ENCODE assay signal across 29 cellular contexts in the genomic region with DNA sequence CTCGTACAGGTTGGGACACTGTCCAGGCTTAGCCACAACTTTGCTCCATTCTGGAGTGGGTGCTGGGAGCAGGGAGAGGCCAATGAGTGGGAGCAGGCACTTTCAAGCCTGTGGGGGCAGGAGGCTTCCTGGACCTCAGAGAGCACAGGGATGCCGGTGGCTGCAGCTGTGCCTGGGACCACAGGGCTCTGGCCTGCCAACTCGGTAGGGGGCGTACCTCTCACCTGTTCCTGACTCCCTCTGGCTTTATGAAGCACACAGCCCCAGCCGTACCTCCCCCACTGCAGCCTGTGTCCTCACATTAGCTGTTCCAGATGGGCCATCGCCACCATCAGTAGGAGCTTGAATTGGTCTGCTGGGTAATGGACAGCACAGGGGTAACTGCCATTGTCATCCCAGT.
"Had no signal": no experiment of that assay in that cellular context is flagged by ENCODE, and none has a peak within 500 bp of the region (broad histone marks: within the 10 kb centered on the region; RNA-seq: fewer than 3 reads in every experiment).

No MANE protein-coding gene starts in this region.

- ATAC-seq: activated naive CD4-positive, alpha-beta T cell treated with anti-CD3 and anti-CD28 coated beads, Interleukin-2, amount 50 U/mL, for 72 hours; activated naive CD8-positive, alpha-beta T cell treated with anti-CD3 and anti-CD28 coated beads, Interleukin-2, amount 50 U/mL, for 24 hours; activated T-cell treated with anti-CD3 and anti-CD28 coated beads, Interleukin-2, amount 50 U/mL, for 4 hours; PC-3; SK-N-SH treated with all-trans-retinoic acid at 6 μM for 48 hours had no signal

- H3K4me2 ChIP-seq: KMS-11 had no signal

- H3K36me3 ChIP-seq: SJSA1 had no signal

- H3K4me3 ChIP-seq: SJSA1 had no signal

- H3K4me1 ChIP-seq: SJSA1 had no signal

- FAIRE-seq: astrocyte, RCC 7860 had no signal

- H3K9me3 Mint-ChIP-seq: activated naive CD8-positive, alpha-beta T cell treated with anti-CD3 and anti-CD28 coated beads, Interleukin-2, amount 50 U/mL, for 24 hours had no signal

- H3K27ac ChIP-seq: KMS-11, SJSA1 had no signal

- H3K4me3 Mint-ChIP-seq: activated B cell treated with CpG ODN at 0.5 μM for 24 hours; activated CD4-positive, alpha-beta T cell treated with anti-CD3 and anti-CD28 coated beads, Interleukin-2, amount 10 ng/mL, durations not matched to agents 24 days and 14 days; activated naive CD8-positive, alpha-beta T cell treated with anti-CD3 and anti-CD28 coated beads, Interleukin-2, amount 50 U/mL, for 24 hours; activated T-cell treated with anti-CD3 and anti-CD28 coated beads, Interleukin-2, amount 50 U/mL, for 4 hours; brain; T-helper 1 cell treated with Interleukin-12 subunit alpha and Interleukin-12 subunit beta and Interleukin-4 antibody, amounts not matched to agents 30 μg/mL and 1 μg/mL, for 36 hours had no signal

- H3K4me1 Mint-ChIP-seq: activated B cell treated with CpG ODN at 0.5 μM for 24 hours; activated CD4-positive, alpha-beta T cell treated with anti-CD3 and anti-CD28 coated beads, Interleukin-2, amount 10 ng/mL, durations not matched to agents 24 days and 14 days; activated naive CD8-positive, alpha-beta T cell treated with anti-CD3 and anti-CD28 coated beads, Interleukin-2, amount 50 U/mL, for 24 hours; brain had no signal

- DNase-seq: activated B cell treated with CpG ODN at 0.5 μM for 24 hours; activated CD4-positive, alpha-beta T cell treated with anti-CD3 and anti-CD28 coated beads for 1 hour; activated CD4-positive, alpha-beta T cell treated with anti-CD3 and anti-CD28 coated beads, Interleukin-2, amount 10 ng/mL, durations not matched to agents 24 days and 14 days; activated CD4-positive, alpha-beta T cell treated with anti-CD3 and anti-CD28 coated beads, Interleukin-2, amount 50 U/mL, for 48 hours; activated CD8-positive, alpha-beta memory T cell treated with anti-CD3 and anti-CD28 coated beads for 24 hours; activated effector memory CD4-positive, alpha-beta T cell treated with anti-CD3 and anti-CD28 coated beads, Interleukin-2, amount 50 U/mL, for 16 hours; activated naive CD4-positive, alpha-beta T cell treated with Interleukin-2 at 50 U/mL for 16 hours; activated naive CD8-positive, alpha-beta T cell treated with anti-CD3 and anti-CD28 coated beads, Interleukin-2, amount 50 U/mL, for 24 hours; activated T-cell treated with anti-CD3 and anti-CD28 coated beads, Interleukin-2, amount 50 U/mL, for 4 hours; amniotic stem cell; NCI-H1092; NCI-H1417; NCI-H1694; NCI-H2029; NCI-H2107; NCI-H345; NCI-H510A treated with DMSO at 0.1 percent for 48 hours; NCI-H69; NK-92 treated with Interleukin-12 subunit alpha and Interleukin-12 subunit beta, amount 100 ng/mL, for 24 hours; PC-3; SHP77 had no signal

- H3K27ac Mint-ChIP-seq: activated B cell treated with CpG ODN at 0.5 μM for 24 hours; activated CD4-positive, alpha-beta T cell treated with anti-CD3 and anti-CD28 coated beads, Interleukin-2, amount 10 ng/mL, durations not matched to agents 24 days and 14 days; activated naive CD4-positive, alpha-beta T cell treated with anti-CD3 and anti-CD28 coated beads, Interleukin-2, amount 50 U/mL, for 72 hours; activated naive CD8-positive, alpha-beta T cell treated with anti-CD3 and anti-CD28 coated beads, Interleukin-2, amount 50 U/mL, for 24 hours; brain; T-helper 1 cell treated with Interleukin-12 subunit alpha and Interleukin-12 subunit beta and Interleukin-4 antibody, amounts not matched to agents 30 μg/mL and 1 μg/mL, for 36 hours had no signal

- H3K9me3 ChIP-seq: SJSA1 had no signal

- H3K27me3 ChIP-seq: SJSA1 had no signal

- H3K9ac ChIP-seq: KMS-11 had no signal

- H3K36me3 Mint-ChIP-seq: activated naive CD4-positive, alpha-beta T cell treated with anti-CD3 and anti-CD28 coated beads, Interleukin-2, amount 50 U/mL, for 72 hours; brain had no signal

- H3K27me3 Mint-ChIP-seq: activated B cell treated with CpG ODN at 0.5 μM for 24 hours; activated CD4-positive, alpha-beta T cell treated with anti-CD3 and anti-CD28 coated beads, Interleukin-2, amount 10 ng/mL, durations not matched to agents 24 days and 14 days; activated naive CD8-positive, alpha-beta T cell treated with anti-CD3 and anti-CD28 coated beads, Interleukin-2, amount 50 U/mL, for 24 hours had no signal
